In genomic region chr2:26355038-26355995, GRCh38 we compare ENCODE assay signal across 9 cellular contexts. TPM values are rescaled to one million over a fixed set of nuclear protein-coding genes. Genes with fewer than 3 reads are reported as not detected.
DNase-seq lines count a peak whose midpoint lies in the region; ATAC-seq and TF ChIP-seq lines count a peak whose summit lies in the region.
"Had no signal": no experiment of that assay in that cellular context is flagged by ENCODE, and none has a peak within 500 bp of the region (broad histone marks: within the 10 kb centered on the region; RNA-seq: fewer than 3 reads in every experiment).

No MANE protein-coding gene starts in this region.

- H3K4me1 Mint-ChIP-seq in naive thymus-derived CD8-positive, alpha-beta T cell: peaks cover 37 to 78% (median 60%) of the 10 kb centered on the region in 4 donors

- H3K4me1 ChIP-seq in A673 (ENCODE audit: insufficient read depth, low read length, poor library complexity, severe bottlenecking): peaks cover 33% of the 10 kb centered on the region
- H3K4me1 ChIP-seq in SK-N-SH (ENCODE audit: control insufficient read depth in 1 of 2, insufficient read depth in 2 of 2, low read depth in 1 of 2, low read length in 1 of 2): peaks cover 0 to 16% of the 10 kb centered on the region in 2 experiments; a peak in 2 of 4 replicates
- peaks cover 11% of the 10 kb centered on the region for H3K4me1 ChIP-seq in hepatocyte (ENCODE audit: insufficient read depth)

- TF ChIP-seq CTCF in A673 (conservative IDR thresholded peaks at IDR 0.05; ENCODE audit: low read depth, low read length) (no peak), SK-N-SH (IDR thresholded peaks at IDR 0.05) (no peak), hepatocyte (IDR thresholded peaks at IDR 0.05; ENCODE audit: poor library complexity) (no peak)

- CTCF ChIA-PET in A673 (lab: Charles Lee): no interaction called here
- CTCF ChIA-PET in SK-N-SH (lab: Yijun Ruan, JAX): interaction anchor here (0.8 to 3.6 kb wide), 6 partner anchors 8 to 223 kb away, joined by 3 to 12 read pairs (median 3); partner anchors contain the start of gene ADGRF3

- H3K9me2 ChIP-seq in SK-N-SH (no peaks in the 10 kb centered on the region), hepatocyte (replicated peaks; ENCODE audit: insufficient read depth) (no peaks in the 10 kb centered on the region)

- H4K20me1 ChIP-seq in SK-N-SH (ENCODE audit: insufficient read depth) (peaks cover 17% of the 10 kb centered on the region), hepatocyte (ENCODE audit: insufficient read depth, poor library complexity, severe bottlenecking) (peaks cover 18% of the 10 kb centered on the region)

- TSS peak; percentile 55 for BruUV-seq in A673 (replicated peaks; lab: Mats Ljungman, UMichigan)

- ATAC-seq in naive thymus-derived CD8-positive, alpha-beta T cell: no peak
- ATAC-seq: left ventricle myocardium superior had no signal

- no peak for TF ChIP-seq RAD21 in SK-N-SH (IDR thresholded peaks at IDR 0.05; ENCODE audit: low read length)

- H2AFZ ChIP-seq in SK-N-SH (ENCODE audit: low read depth) (no peak overlapping the region), hepatocyte (no peak overlapping the region)

- intact Hi-C loops in A673 (cut with micrococcal nuclease; ENCODE audit: unreplicated experiment): no loop called here

- DNase-seq in A673 (ENCODE audit: low spot score) (peak; percentile 94), H4 (ENCODE audit: low spot score) (peak; percentile 97), SK-N-SH (no peak), hepatocyte (ENCODE audit: low spot score) (peak; percentile 71), NCI-H82 (lab: John Stamatoyannopoulos, UW) (no peak), NOMO-1 treated with DMSO at 0.1 percent for 48 hours (lab: John Stamatoyannopoulos, UW; ENCODE audit: unreplicated experiment) (no peak), NOMO-1 (lab: John Stamatoyannopoulos, UW; ENCODE audit: unreplicated experiment in 2 of 2) (no peak)
- no peak for DNase-seq in naive thymus-derived CD8-positive, alpha-beta T cell
- DNase-seq: left ventricle myocardium superior had no signal

- H3K36me3 Mint-ChIP-seq in naive thymus-derived CD8-positive, alpha-beta T cell: peaks cover 0 to 22% (median 5%) of the 10 kb centered on the region in 3 donors

- H3K4me3 Mint-ChIP-seq in naive thymus-derived CD8-positive, alpha-beta T cell: peak overlapping the region in 1 of 10 donors; percentile 11

- no peak for TF ChIP-seq EP300 in SK-N-SH (IDR thresholded peaks at IDR 0.05; ENCODE audit: borderline replicate concordance in 1 of 2, low read depth in 1 of 2, low read length in 1 of 2)

- H3K9me3 ChIP-seq in A673 (ENCODE audit: low read depth, low read length, poor library complexity, severe bottlenecking): no peaks in the 10 kb centered on the region
- H3K9me3 ChIP-seq in SK-N-SH: no peaks in the 10 kb centered on the region
- H3K9me3 ChIP-seq in hepatocyte (ENCODE audit: low read depth): no peaks in the 10 kb centered on the region

- H3K79me2 ChIP-seq in SK-N-SH (ENCODE audit: insufficient read depth) (peaks cover 98% of the 10 kb centered on the region), hepatocyte (peaks cover 97% of the 10 kb centered on the region)

- WGBS in SK-N-SH (ENCODE audit: low lambda C conversion rate): 57% methylated on average over 9 of the region's 9 CpGs
- WGBS in hepatocyte (ENCODE audit: low lambda C conversion rate, missing lambda C conversion rate): 51% methylated on average over 9 of the region's 9 CpGs

- no peaks in the 10 kb centered on the region for H3K36me3 ChIP-seq in A673 (ENCODE audit: insufficient read depth, low read length, poor library complexity, severe bottlenecking)
- H3K36me3 ChIP-seq in SK-N-SH (replicated peaks in 1 of 2; ENCODE audit: control insufficient read depth in 1 of 2, insufficient read depth in 2 of 2, low read length in 1 of 2): no peaks in the 10 kb centered on the region
- no peaks in the 10 kb centered on the region for H3K36me3 ChIP-seq in hepatocyte (replicated peaks; ENCODE audit: insufficient read depth, low read depth)

- POLR2A ChIA-PET in A673 (lab: Charles Lee; ENCODE audit: low non-redundant PET): no interaction called here
- POLR2A ChIA-PET in SK-N-SH (lab: Yijun Ruan, JAX): interaction anchor here (1.1 kb wide), 1 partner anchor 10 kb away, joined by 3 read pairs; the partner anchor contains the start of gene SELENOI
- POLR2A ChIA-PET in naive thymus-derived CD8-positive, alpha-beta T cell (lab: Charles Lee): no interaction called here

- no peaks in the 10 kb centered on the region for H3K27me3 ChIP-seq in A673 (replicated peaks; ENCODE audit: insufficient read depth, low read depth, low read length, poor library complexity)
- no peaks in the 10 kb centered on the region for H3K27me3 ChIP-seq in SK-N-SH (ENCODE audit: insufficient read depth)
- no peaks in the 10 kb centered on the region for H3K27me3 ChIP-seq in hepatocyte

- H3K4me3 ChIP-seq in A673 (ENCODE audit: low read depth, low read length, poor library complexity, severe bottlenecking) (no peak overlapping the region), SK-N-SH (ENCODE audit: low read depth in 2 of 2, low read length in 1 of 2) (no peak overlapping the region), hepatocyte (no peak overlapping the region)

- peaks cover 6% of the 10 kb centered on the region for H3F3A ChIP-seq in SK-N-SH (replicated peaks; ENCODE audit: insufficient read depth)

- no peaks in the 10 kb centered on the region for H3K27me3 Mint-ChIP-seq in naive thymus-derived CD8-positive, alpha-beta T cell

- H3K4me2 ChIP-seq in SK-N-SH (peak overlapping the region; percentile 32; the same call in 1 of the 2 replicates), hepatocyte (peak overlapping the region; percentile 1)

- H3K9ac ChIP-seq in SK-N-SH: no peak overlapping the region

- peak overlapping the region in 1 of 10 donors; percentile 77 for H3K27ac Mint-ChIP-seq in naive thymus-derived CD8-positive, alpha-beta T cell

- H3K27ac ChIP-seq in A673 (ENCODE audit: low read depth, low read length, poor library complexity, severe bottlenecking) (peak overlapping the region; percentile 61), SK-N-SH (ENCODE audit: low read depth in 2 of 2, low read length in 1 of 2) (peak overlapping the region in 1 of 2 experiments; percentile 26; a peak in 2 of 4 replicates), hepatocyte (peak overlapping the region; percentile 53)

- H3K9me3 Mint-ChIP-seq in naive thymus-derived CD8-positive, alpha-beta T cell: no peaks in the 10 kb centered on the region

TF ChIP-seq in SK-N-SH, 30 proteins besides CTCF, POLR2A, EP300 and RAD21:
- peak; percentile 91 for TF ChIP-seq FOSL2 (IDR thresholded peaks at IDR 0.05; ENCODE audit: borderline replicate concordance, low read depth)
- TF ChIP-seq FOXM1 (IDR thresholded peaks at IDR 0.05; ENCODE audit: low read depth): no peak
- TF ChIP-seq PBX3 (IDR thresholded peaks at IDR 0.05): 0 out of 2 replicates have a peak, but pooled peaks have one; percentile 13
- TF ChIP-seq JUND (IDR thresholded peaks at IDR 0.05): peak; percentile 77

RNA-seq across cellular contexts. Expression of gene ADGRF3, which starts 8.7 kb away (rescaled TPM):
- total RNA-seq in A673 (2021) (0.39 and 1.1 TPM in 2 replicates), hepatocyte (0.40 and 0.63 TPM in 2 replicates)
- 0.02 TPM in 1 of 2 replicates, not detected in the other for total RNA-seq in H4 (2014; rRNA removed; shearing (Covaris generic))
- polyA plus RNA-seq in SK-N-SH (2012; rRNA removed) (0.10 and 0.31 TPM in 2 replicates), hepatocyte (0.11 and 1.3 TPM in 2 replicates)
- 0.03 and 0.04 TPM in 2 replicates for polyA plus RNA-seq in SK-N-SH (2012; cell fraction: cytosol; rRNA removed)
- polyA plus RNA-seq in SK-N-SH (2012; cell fraction: nucleus; rRNA removed): 0.69 and 1.8 TPM in 2 replicates
- total RNA-seq in naive thymus-derived CD8-positive, alpha-beta T cell: 1 to 10 TPM; 1.5 TPM
- polyA plus RNA-seq in naive thymus-derived CD8-positive, alpha-beta T cell: 1 to 10 TPM in 1 of 3 donors, under 1 TPM in 2; 0.09 to 1.2 (median 0.13) TPM
- total RNA-seq: left ventricle myocardium superior had no signal

RNA-seq across cellular contexts. Expression of gene SELENOI, which starts 9.4 kb away (rescaled TPM):
- total RNA-seq in A673 (2021) (48.5 and 62.7 TPM in 2 replicates), hepatocyte (31.5 and 34.4 TPM in 2 replicates)
- 10.9 and 18.8 TPM in 2 replicates for total RNA-seq in H4 (2014; rRNA removed; shearing (Covaris generic))
- polyA plus RNA-seq in SK-N-SH (2012; rRNA removed) (4.4 and 6.2 TPM in 2 replicates), hepatocyte (6.4 and 10.1 TPM in 2 replicates)
- polyA plus RNA-seq in SK-N-SH (2012; cell fraction: cytosol; rRNA removed): 6.4 and 6.6 TPM in 2 replicates
- 5.9 and 8.4 TPM in 2 replicates for polyA plus RNA-seq in SK-N-SH (2012; cell fraction: nucleus; rRNA removed)
- 10 to 100 TPM; 20.7 to 21.5 TPM for total RNA-seq in naive thymus-derived CD8-positive, alpha-beta T cell
- 1 to 10 TPM; 2.6 to 4.6 (median 4.0) TPM for polyA plus RNA-seq in naive thymus-derived CD8-positive, alpha-beta T cell

RNA-seq across cellular contexts. Expression of gene DRC1, which starts 46.4 kb away (rescaled TPM):
- total RNA-seq in A673 (2021) (not detected in 2 replicates), hepatocyte (not detected in 2 replicates)
- total RNA-seq in H4 (2014; rRNA removed; shearing (Covaris generic)): not detected in 2 replicates
- polyA plus RNA-seq in SK-N-SH (2012; rRNA removed) (0.18 TPM in 1 of 2 replicates, not detected in the other), hepatocyte (0.06 TPM in 1 of 2 replicates, not detected in the other)
- polyA plus RNA-seq in SK-N-SH (2012; cell fraction: cytosol; rRNA removed): 0.01 and 0.04 TPM in 2 replicates
- 0.12 TPM in 1 of 2 replicates, not detected in the other for polyA plus RNA-seq in SK-N-SH (2012; cell fraction: nucleus; rRNA removed)
- not detected for total RNA-seq in naive thymus-derived CD8-positive, alpha-beta T cell
- not detected for polyA plus RNA-seq in naive thymus-derived CD8-positive, alpha-beta T cell
- total RNA-seq: left ventricle myocardium superior had no signal

Comparison
In these comparisons a context has a peak if more than half of its experiments do, and no peak if none do; other contexts are left out.
1. DNase-seq: peak in A673 (single experiment), H4 (single experiment) and hepatocyte (single experiment); none in SK-N-SH (single experiment), NCI-H82 (single experiment), naive thymus-derived CD8-positive, alpha-beta T cell (0 of 10), NOMO-1 treated with DMSO at 0.1 percent for 48 hours (single experiment) and NOMO-1 (0 of 2).